2 cellular contexts compared by ENCODE assay signal in genomic region chr7:50982626-50983025, GRCh38.
TF ChIP-seq lines count a peak whose summit lies in the region.

No MANE protein-coding gene starts in this region.

TF ChIP-seq in A549, 52 proteins besides CTCF, POLR2A, EP300 and RAD21 (continued from another document):
- TF ChIP-seq HES2 (IDR thresholded peaks at IDR 0.05): no peak
- no peak for TF ChIP-seq E2F6 (IDR thresholded peaks at IDR 0.05; ENCODE audit: borderline replicate concordance, low read depth)
- no peak for TF ChIP-seq RFX5 (IDR thresholded peaks at IDR 0.05)
- TF ChIP-seq ZC3H11A (IDR thresholded peaks at IDR 0.05): no peak
- no peak for TF ChIP-seq EHF (CRISPR knock-in tag; IDR thresholded peaks at IDR 0.05)
- TF ChIP-seq HOXB13 (CRISPR knock-in tag; IDR thresholded peaks at IDR 0.05; ENCODE audit: low read depth): no peak
- no peak for TF ChIP-seq ZSCAN20 (CRISPR knock-in tag; IDR thresholded peaks at IDR 0.05)
- TF ChIP-seq TP53 (CRISPR knock-in tag; IDR thresholded peaks at IDR 0.05): no peak
- TF ChIP-seq HOXA7 (CRISPR knock-in tag; IDR thresholded peaks at IDR 0.05): no peak

TF ChIP-seq in SK-N-SH, 30 proteins besides CTCF, POLR2A, EP300 and RAD21 (continued from another document):
- TF ChIP-seq REST (IDR thresholded peaks at IDR 0.05; ENCODE audit: low read depth, low read length) (no peak), TEAD4 (IDR thresholded peaks at IDR 0.05; ENCODE audit: borderline replicate concordance, insufficient read depth) (no peak), GATA2 (CRISPR knock-in tag; IDR thresholded peaks at IDR 0.05) (no peak), EZH2phosphoT487 (IDR thresholded peaks at IDR 0.05; ENCODE audit: borderline replicate concordance, low read depth) (no peak), FOSL2 (IDR thresholded peaks at IDR 0.05; ENCODE audit: borderline replicate concordance, low read depth) (no peak), PBX3 (IDR thresholded peaks at IDR 0.05) (no peak), RXRA (IDR thresholded peaks at IDR 0.05; ENCODE audit: borderline replicate concordance, low read depth) (no peak), ZBTB33 (IDR thresholded peaks at IDR 0.05; ENCODE audit: borderline replicate concordance, low read depth) (no peak), FOXJ3 (CRISPR knock-in tag; IDR thresholded peaks at IDR 0.05) (no peak), CHD2 (IDR thresholded peaks at IDR 0.05; ENCODE audit: low read length, partially characterized antibody) (no peak), JUND (IDR thresholded peaks at IDR 0.05) (no peak)
